9 cellular contexts compared by ENCODE assay signal in genomic region chr13:45623516-45624090, GRCh38. TPM values are rescaled to one million over a fixed set of nuclear protein-coding genes. Genes with fewer than 3 reads are reported as not detected.
DNase-seq lines count a peak whose midpoint lies in the region; ATAC-seq, FAIRE-seq and TF ChIP-seq lines count a peak whose summit lies in the region.
"Had no signal": no experiment of that assay in that cellular context is flagged by ENCODE, and none has a peak within 500 bp of the region (broad histone marks: within the 10 kb centered on the region; RNA-seq: fewer than 3 reads in every experiment).

No MANE protein-coding gene starts in this region.

- no peaks in the 10 kb centered on the region for H3K4me1 Mint-ChIP-seq in activated CD8-positive, alpha-beta T cell treated with anti-CD3 and anti-CD28 coated beads for 36 hours (ENCODE audit: low read depth)
- H3K4me1 Mint-ChIP-seq in activated CD8-positive, alpha-beta T cell treated with anti-CD3 and anti-CD28 coated beads, Interleukin-2, amount 10 ng/mL, durations not matched to agents 7 days and 5 days (ENCODE audit: low read depth) = no peaks in the 10 kb centered on the region
- no peaks in the 10 kb centered on the region for H3K4me1 Mint-ChIP-seq in activated T-helper 1 cell treated with anti-CD3 and anti-CD28 coated beads, Interleukin-12 subunit alpha, Interleukin-12 subunit beta, Interleukin-2, Interleukin-4 antibody, amounts not matched to agents 30 ng/mL and 10 ng/mL and 1 ng/mL, durations not matched to agents 14 hours and 24 hours and 36 hours (ENCODE audit: low read depth)

- no peak overlapping the region for H3K4me3 Mint-ChIP-seq in activated CD8-positive, alpha-beta T cell treated with anti-CD3 and anti-CD28 coated beads for 36 hours
- no peak overlapping the region for H3K4me3 Mint-ChIP-seq in activated CD8-positive, alpha-beta T cell treated with anti-CD3 and anti-CD28 coated beads, Interleukin-2, amount 10 ng/mL, durations not matched to agents 7 days and 5 days
- H3K4me3 Mint-ChIP-seq in activated T-helper 1 cell treated with anti-CD3 and anti-CD28 coated beads, Interleukin-12 subunit alpha, Interleukin-12 subunit beta, Interleukin-2, Interleukin-4 antibody, amounts not matched to agents 30 ng/mL and 10 ng/mL and 1 ng/mL, durations not matched to agents 14 hours and 24 hours and 36 hours = no peak overlapping the region

- H2AFZ ChIP-seq in endothelial cell of umbilical vein (ENCODE audit: low read depth, low read length) = no peak overlapping the region

- peak; percentile 96 for FAIRE-seq in endothelial cell of umbilical vein (lab: Jason Lieb, UNC)

- intact Hi-C loops in activated CD8-positive, alpha-beta T cell treated with anti-CD3 and anti-CD28 coated beads for 36 hours (cut with micrococcal nuclease) = loop anchor here (2.0 kb wide), 1 partner anchor 91 kb away; no protein-coding TSS in a partner anchor
- intact Hi-C loops in endothelial cell of umbilical vein (cut with micrococcal nuclease) = loop anchor here (1.0 kb wide), 3 partner anchors 95 to 698 kb away; no protein-coding TSS in a partner anchor
- intact Hi-C loops in transverse colon (cut with DNase I; ENCODE audit: low total_unique reads) = no loop called here
- intact Hi-C loops in left colon (cut with DNase I, micrococcal nuclease) = no loop called here
- intact Hi-C loops in activated T-helper 1 cell treated with anti-CD3 and anti-CD28 coated beads, Interleukin-12 subunit alpha, Interleukin-12 subunit beta, Interleukin-2, Interleukin-4 antibody, amounts not matched to agents 30 ng/mL and 10 ng/mL and 1 ng/mL, durations not matched to agents 14 hours and 24 hours and 36 hours (cut with micrococcal nuclease) = loop anchor here (1.0 to 2.0 kb wide), 3 partner anchors 95 to 698 kb away; no protein-coding TSS in a partner anchor

- H3K27me3 ChIP-seq in endothelial cell of umbilical vein (ENCODE audit: control insufficient read depth in 2 of 2, insufficient read depth in 2 of 2, low read length in 2 of 2) (peaks cover 2 to 16% of the 10 kb centered on the region in 2 experiments), transverse colon (peaks cover 43% of the 10 kb centered on the region)

- H3K36me3 ChIP-seq in endothelial cell of umbilical vein (ENCODE audit: control insufficient read depth in 2 of 2, extremely low read depth in 1 of 2, insufficient read depth in 2 of 2, low read length in 2 of 2) (no peaks in the 10 kb centered on the region), transverse colon (no peaks in the 10 kb centered on the region)

- in situ Hi-C loops in transverse colon (cut with MboI; ENCODE audit: low pct_ligation_motif_present in 1 of 4, low pct_unique_long_range_greater_than_20kb in 1 of 4, low sequenced_read_pairs in 3 of 4) = no loop called here

- BruUV-seq in endothelial cell of umbilical vein (replicated peaks; lab: Mats Ljungman, UMichigan) = no TSS peak

- no peaks in the 10 kb centered on the region for H3K9me1 ChIP-seq in endothelial cell of umbilical vein (replicated peaks; ENCODE audit: control insufficient read depth, extremely low read depth, insufficient read depth, low read length)

- no peak overlapping the region for H3K4me2 ChIP-seq in endothelial cell of umbilical vein (ENCODE audit: insufficient read depth, low read length)

- POLR2A ChIA-PET in activated CD8-positive, alpha-beta T cell treated with anti-CD3 and anti-CD28 coated beads for 36 hours (lab: Charles Lee) = no interaction called here
- POLR2A ChIA-PET in activated CD8-positive, alpha-beta T cell treated with anti-CD3 and anti-CD28 coated beads, Interleukin-2, amount 10 ng/mL, durations not matched to agents 7 days and 5 days (lab: Charles Lee) = interaction anchor here (1.0 kb wide), 1 partner anchor 194 kb away, joined by 3 read pairs; no protein-coding TSS in a partner anchor
- POLR2A ChIA-PET in endothelial cell of umbilical vein (lab: Charles Lee) = no interaction called here

- H3K27ac ChIP-seq in endothelial cell of umbilical vein (ENCODE audit: insufficient read depth, low read depth, low read length) (no peak overlapping the region), transverse colon (no peak overlapping the region)

- dilution Hi-C loops in endothelial cell of umbilical vein (cut with MboI; ENCODE audit: extremely low pct_ligation_motif_present, low sequenced_read_pairs) = no loop called here

- no peak for DNase-seq in activated CD8-positive, alpha-beta T cell treated with anti-CD3 and anti-CD28 coated beads for 36 hours
- DNase-seq in activated CD8-positive, alpha-beta T cell treated with anti-CD3 and anti-CD28 coated beads, Interleukin-2, amount 10 ng/mL, durations not matched to agents 7 days and 5 days = no peak
- DNase-seq in NCI-H146 (lab: John Stamatoyannopoulos, UW) = peak; percentile 28
- DNase-seq in endothelial cell of umbilical vein (ENCODE audit: low read depth, low spot score) = peak; percentile 31
- DNase-seq in transverse colon = no peak
- no peak for DNase-seq in left colon
- DNase-seq in activated T-helper 1 cell treated with anti-CD3 and anti-CD28 coated beads, Interleukin-12 subunit alpha, Interleukin-12 subunit beta, Interleukin-2, Interleukin-4 antibody, amounts not matched to agents 30 ng/mL and 10 ng/mL and 1 ng/mL, durations not matched to agents 14 hours and 24 hours and 36 hours (ENCODE audit: low spot score) = no peak
- DNase-seq in GOT3 (lab: John Stamatoyannopoulos, UW) = no peak

- no peaks in the 10 kb centered on the region for H3K79me2 ChIP-seq in endothelial cell of umbilical vein (ENCODE audit: control insufficient read depth, insufficient read depth, low read length)

- no peaks in the 10 kb centered on the region for H3K9me3 Mint-ChIP-seq in activated CD8-positive, alpha-beta T cell treated with anti-CD3 and anti-CD28 coated beads for 36 hours
- H3K9me3 Mint-ChIP-seq in activated CD8-positive, alpha-beta T cell treated with anti-CD3 and anti-CD28 coated beads, Interleukin-2, amount 10 ng/mL, durations not matched to agents 7 days and 5 days (ENCODE audit: insufficient read depth) = no peaks in the 10 kb centered on the region
- no peaks in the 10 kb centered on the region for H3K9me3 Mint-ChIP-seq in activated T-helper 1 cell treated with anti-CD3 and anti-CD28 coated beads, Interleukin-12 subunit alpha, Interleukin-12 subunit beta, Interleukin-2, Interleukin-4 antibody, amounts not matched to agents 30 ng/mL and 10 ng/mL and 1 ng/mL, durations not matched to agents 14 hours and 24 hours and 36 hours

- no peak overlapping the region for H3K4me3 ChIP-seq in endothelial cell of umbilical vein (replicated peaks in 1 of 3; ENCODE audit: insufficient read depth in 1 of 3, low read depth in 1 of 3, low read length in 3 of 3)
- H3K4me3 ChIP-seq in transverse colon = no peak overlapping the region

- no peak overlapping the region for H3K9ac ChIP-seq in endothelial cell of umbilical vein (replicated peaks; ENCODE audit: extremely low read depth, insufficient read depth, low read length)

- no peaks in the 10 kb centered on the region for H4K20me1 ChIP-seq in endothelial cell of umbilical vein (replicated peaks; ENCODE audit: control insufficient read depth, extremely low read depth, insufficient read depth, low read length)

- H3K36me3 Mint-ChIP-seq in activated CD8-positive, alpha-beta T cell treated with anti-CD3 and anti-CD28 coated beads for 36 hours (ENCODE audit: low read depth) = no peaks in the 10 kb centered on the region
- H3K36me3 Mint-ChIP-seq in activated CD8-positive, alpha-beta T cell treated with anti-CD3 and anti-CD28 coated beads, Interleukin-2, amount 10 ng/mL, durations not matched to agents 7 days and 5 days (ENCODE audit: low read depth) = no peaks in the 10 kb centered on the region
- H3K36me3 Mint-ChIP-seq in activated T-helper 1 cell treated with anti-CD3 and anti-CD28 coated beads, Interleukin-12 subunit alpha, Interleukin-12 subunit beta, Interleukin-2, Interleukin-4 antibody, amounts not matched to agents 30 ng/mL and 10 ng/mL and 1 ng/mL, durations not matched to agents 14 hours and 24 hours and 36 hours (ENCODE audit: low read depth) = no peaks in the 10 kb centered on the region

- ATAC-seq in activated CD8-positive, alpha-beta T cell treated with anti-CD3 and anti-CD28 coated beads for 36 hours = no peak
- no peak for ATAC-seq in activated CD8-positive, alpha-beta T cell treated with anti-CD3 and anti-CD28 coated beads, Interleukin-2, amount 10 ng/mL, durations not matched to agents 7 days and 5 days
- ATAC-seq in left colon = no peak

- TF ChIP-seq POLR2A in endothelial cell of umbilical vein (IDR thresholded peaks at IDR 0.05; ENCODE audit: low read depth, low read length) (no peak), transverse colon (IDR thresholded peaks at IDR 0.05) (no peak)

- CTCF ChIA-PET in activated CD8-positive, alpha-beta T cell treated with anti-CD3 and anti-CD28 coated beads for 36 hours (lab: Charles Lee) = interaction anchor here (0.6 to 3.7 kb wide), 28 partner anchors 8 to 698 kb away, joined by 3 to 21 read pairs (median 4); partner anchors contain the start of gene CBY2
- CTCF ChIA-PET in activated CD8-positive, alpha-beta T cell treated with anti-CD3 and anti-CD28 coated beads, Interleukin-2, amount 10 ng/mL, durations not matched to agents 7 days and 5 days (lab: Charles Lee) = interaction anchor here (0.7 to 2.8 kb wide), 10 partner anchors 11 to 698 kb away, joined by 3 to 10 read pairs (median 4); no protein-coding TSS in a partner anchor
- CTCF ChIA-PET in endothelial cell of umbilical vein (lab: Charles Lee) = interaction anchor here (1.0 to 7.2 kb wide), 10 partner anchors 10 to 698 kb away, joined by 3 to 42 read pairs (median 5); no protein-coding TSS in a partner anchor

- TF ChIP-seq CTCF in activated CD8-positive, alpha-beta T cell treated with anti-CD3 and anti-CD28 coated beads for 36 hours (IDR thresholded peaks at IDR 0.05) = peak; percentile 62
- peak; percentile 19 to 36 for TF ChIP-seq CTCF in endothelial cell of umbilical vein (IDR thresholded peaks at IDR 0.05; ENCODE audit: extremely low read depth in 1 of 2, insufficient read depth in 1 of 2, low read depth in 1 of 2, low read length in 2 of 2)
- peak; percentile 19 to 45 (median 35) for TF ChIP-seq CTCF in transverse colon (IDR thresholded peaks at IDR 0.05)

- TF ChIP-seq EP300 in transverse colon (IDR thresholded peaks at IDR 0.05; ENCODE audit: low read depth) = no peak

- peaks cover 24% of the 10 kb centered on the region for H3K27me3 Mint-ChIP-seq in activated CD8-positive, alpha-beta T cell treated with anti-CD3 and anti-CD28 coated beads for 36 hours
- H3K27me3 Mint-ChIP-seq in activated CD8-positive, alpha-beta T cell treated with anti-CD3 and anti-CD28 coated beads, Interleukin-2, amount 10 ng/mL, durations not matched to agents 7 days and 5 days (ENCODE audit: low read depth) = peaks cover 35% of the 10 kb centered on the region
- peaks cover 14% of the 10 kb centered on the region for H3K27me3 Mint-ChIP-seq in activated T-helper 1 cell treated with anti-CD3 and anti-CD28 coated beads, Interleukin-12 subunit alpha, Interleukin-12 subunit beta, Interleukin-2, Interleukin-4 antibody, amounts not matched to agents 30 ng/mL and 10 ng/mL and 1 ng/mL, durations not matched to agents 14 hours and 24 hours and 36 hours (ENCODE audit: insufficient read depth)

- WGBS in transverse colon (ENCODE audit: low coverage in 1 of 2), 2 donors = 38 to 42% methylated on average over 4 to 5 of the region's 5 CpGs

- no peaks in the 10 kb centered on the region for H3K4me1 ChIP-seq in endothelial cell of umbilical vein (ENCODE audit: control insufficient read depth, extremely low read depth, insufficient read depth, low read length)
- no peaks in the 10 kb centered on the region for H3K4me1 ChIP-seq in transverse colon

- no peaks in the 10 kb centered on the region for H3K9me3 ChIP-seq in endothelial cell of umbilical vein (replicated peaks; ENCODE audit: control insufficient read depth, insufficient read depth, low read length)
- no peaks in the 10 kb centered on the region for H3K9me3 ChIP-seq in transverse colon

- no peak overlapping the region for H3K27ac Mint-ChIP-seq in activated CD8-positive, alpha-beta T cell treated with anti-CD3 and anti-CD28 coated beads for 36 hours
- H3K27ac Mint-ChIP-seq in activated CD8-positive, alpha-beta T cell treated with anti-CD3 and anti-CD28 coated beads, Interleukin-2, amount 10 ng/mL, durations not matched to agents 7 days and 5 days = no peak overlapping the region
- no peak overlapping the region for H3K27ac Mint-ChIP-seq in activated T-helper 1 cell treated with anti-CD3 and anti-CD28 coated beads, Interleukin-12 subunit alpha, Interleukin-12 subunit beta, Interleukin-2, Interleukin-4 antibody, amounts not matched to agents 30 ng/mL and 10 ng/mL and 1 ng/mL, durations not matched to agents 14 hours and 24 hours and 36 hours

RNA-seq across cellular contexts. Expression of gene ERICH6B, which starts 8.1 kb away (rescaled TPM):
- not detected for total RNA-seq in activated CD8-positive, alpha-beta T cell treated with anti-CD3 and anti-CD28 coated beads for 36 hours
- not detected for total RNA-seq in activated CD8-positive, alpha-beta T cell treated with anti-CD3 and anti-CD28 coated beads, Interleukin-2, amount 10 ng/mL, durations not matched to agents 7 days and 5 days
- total RNA-seq in endothelial cell of umbilical vein = not detected in 2 replicates
- polyA plus RNA-seq in endothelial cell of umbilical vein = not detected in 2 replicates
- not detected in 2 replicates for polyA plus RNA-seq in endothelial cell of umbilical vein (2011; cell fraction: cytosol; rRNA removed)
- not detected in 2 replicates for polyA plus RNA-seq in endothelial cell of umbilical vein (2011; cell fraction: nucleus; rRNA removed)
- polyA plus RNA-seq in endothelial cell of umbilical vein (2012) = 0.41 TPM in 1 of 2 replicates, not detected in the other
- polyA minus RNA-seq in endothelial cell of umbilical vein = not detected in 2 replicates
- polyA minus RNA-seq in endothelial cell of umbilical vein (2011; cell fraction: cytosol; rRNA and poly(A)+ RNA removed) = not detected
- polyA minus RNA-seq in endothelial cell of umbilical vein (2011; cell fraction: nucleus; rRNA and poly(A)+ RNA removed) = not detected in 2 replicates
- not detected for total RNA-seq in transverse colon
- total RNA-seq in left colon = not detected
- total RNA-seq in activated T-helper 1 cell treated with anti-CD3 and anti-CD28 coated beads, Interleukin-12 subunit alpha, Interleukin-12 subunit beta, Interleukin-2, Interleukin-4 antibody, amounts not matched to agents 30 ng/mL and 10 ng/mL and 1 ng/mL, durations not matched to agents 14 hours and 24 hours and 36 hours = not detected in 2 replicates
- total RNA-seq: mononuclear cell had no signal

Comparison
In these comparisons a context has a peak if more than half of its experiments do, and no peak if none do; other contexts are left out.
1. DNase-seq: peak in NCI-H146 (single experiment) and endothelial cell of umbilical vein (single experiment); none in activated CD8-positive, alpha-beta T cell treated with anti-CD3 and anti-CD28 coated beads for 36 hours (single experiment), activated CD8-positive, alpha-beta T cell treated with anti-CD3 and anti-CD28 coated beads, Interleukin-2, amount 10 ng/mL, durations not matched to agents 7 days and 5 days (single experiment), transverse colon (single experiment), left colon (0 of 2), activated T-helper 1 cell treated with anti-CD3 and anti-CD28 coated beads, Interleukin-12 subunit alpha, Interleukin-12 subunit beta, Interleukin-2, Interleukin-4 antibody, amounts not matched to agents 30 ng/mL and 10 ng/mL and 1 ng/mL, durations not matched to agents 14 hours and 24 hours and 36 hours (single experiment) and GOT3 (single experiment).
2. intact Hi-C loops: an anchor here in activated CD8-positive, alpha-beta T cell treated with anti-CD3 and anti-CD28 coated beads for 36 hours (2.0 kb wide), endothelial cell of umbilical vein (1.0 kb wide) and activated T-helper 1 cell treated with anti-CD3 and anti-CD28 coated beads, Interleukin-12 subunit alpha, Interleukin-12 subunit beta, Interleukin-2, Interleukin-4 antibody, amounts not matched to agents 30 ng/mL and 10 ng/mL and 1 ng/mL, durations not matched to agents 14 hours and 24 hours and 36 hours (1.0 to 2.0 kb wide); none called in transverse colon and left colon.
3. Peak in every context shown above with its lines, with median percentiles within 50 percentile points of each other: CTCF ChIP-seq.